16 cellular contexts compared by ENCODE assay signal in genomic region chr14:75275598-75275997, GRCh38. TPM values are rescaled to one million over a fixed set of nuclear protein-coding genes. Genes with fewer than 3 reads are reported as not detected.
A peak's percentile ranks its signal among the peaks of the same experiment; 100 is the strongest.
DNase-seq lines count a peak whose midpoint lies in the region; FAIRE-seq and TF ChIP-seq lines count a peak whose summit lies in the region.
"Had no signal": no experiment of that assay in that cellular context is flagged by ENCODE, and none has a peak within 500 bp of the region (broad histone marks: within the 10 kb centered on the region; RNA-seq: fewer than 3 reads in every experiment).

No MANE protein-coding gene starts in this region.

- H3K4me3 ChIP-seq in endocrine pancreas (ENCODE audit: control insufficient read depth, insufficient read depth, low read length) (no peak overlapping the region), neutrophil (ENCODE audit: low read depth in 1 of 2, low read length in 1 of 2) (peak overlapping the region; percentile 97), transverse colon (no peak overlapping the region)

- TF ChIP-seq EP300 in transverse colon (IDR thresholded peaks at IDR 0.05; ENCODE audit: low read depth), result no peak

- H3K27ac Mint-ChIP-seq in activated CD4-positive, alpha-beta T cell treated with anti-CD3 and anti-CD28 coated beads, Interleukin-2, amount 10 ng/mL, durations not matched to agents 24 days and 14 days, result no peak overlapping the region
- H3K27ac Mint-ChIP-seq: activated CD4-positive, alpha-beta memory T cell treated with anti-CD3 and anti-CD28 coated beads for 36 hours had no signal

- H3K4me3 Mint-ChIP-seq in activated CD4-positive, alpha-beta T cell treated with anti-CD3 and anti-CD28 coated beads, Interleukin-2, amount 10 ng/mL, durations not matched to agents 24 days and 14 days, result no peak overlapping the region
- H3K4me3 Mint-ChIP-seq: activated CD4-positive, alpha-beta memory T cell treated with anti-CD3 and anti-CD28 coated beads for 36 hours had no signal

- peak; percentile 59 for DNase-seq in activated CD4-positive, alpha-beta T cell treated with anti-CD3 and anti-CD28 coated beads, Interleukin-2, amount 10 ng/mL, durations not matched to agents 24 days and 14 days
- DNase-seq in activated CD4-positive, alpha-beta T cell treated with anti-CD3 and anti-CD28 coated beads for 48 hours, result no peak
- DNase-seq in transverse colon, result no peak
- no peak for DNase-seq in SHP77 (lab: John Stamatoyannopoulos, UW)
- DNase-seq in DMS79 (lab: John Stamatoyannopoulos, UW), result no peak
- no peak for DNase-seq in D721Med (ENCODE audit: insufficient read length, low spot score)
- DNase-seq: 8988T; activated CD4-positive, alpha-beta memory T cell treated with anti-CD3 and anti-CD28 coated beads for 36 hours; activated gamma-delta T cell; Caco-2; H7; NCI-H2081 treated with DMSO at 0.1 percent for 48 hours; NCI-H774 had no signal

- peaks cover 12% of the 10 kb centered on the region for H3K36me3 Mint-ChIP-seq in activated CD4-positive, alpha-beta T cell treated with anti-CD3 and anti-CD28 coated beads, Interleukin-2, amount 10 ng/mL, durations not matched to agents 24 days and 14 days (ENCODE audit: low read depth)

- H3K36me3 ChIP-seq in endocrine pancreas (ENCODE audit: control insufficient read depth, insufficient read depth, low read length), result peaks cover 19% of the 10 kb centered on the region
- peaks cover 19% of the 10 kb centered on the region for H3K36me3 ChIP-seq in neutrophil
- peaks cover 0 to 7% (median 3%) of the 10 kb centered on the region in 4 donors for H3K36me3 ChIP-seq in transverse colon

- H3K27ac ChIP-seq in neutrophil (peak overlapping the region; percentile 99), transverse colon (peak overlapping the region; percentile 96 to 99 (median 98))

- H3K9ac ChIP-seq in endocrine pancreas (ENCODE audit: control insufficient read depth, insufficient read depth, low read length), result peak overlapping the region; percentile 36

- no peaks in the 10 kb centered on the region for H3K9me3 Mint-ChIP-seq in activated CD4-positive, alpha-beta T cell treated with anti-CD3 and anti-CD28 coated beads, Interleukin-2, amount 10 ng/mL, durations not matched to agents 24 days and 14 days
- H3K9me3 Mint-ChIP-seq: activated CD4-positive, alpha-beta memory T cell treated with anti-CD3 and anti-CD28 coated beads for 36 hours; stimulated activated naive B cell treated with anti-CD40 and anti-IgM and Interleukin-4, amounts not matched to agents 10 μg/mL and 1 μg/mL and 100 μg/mL, for 72 hours had no signal

- H3K27me3 ChIP-seq in endocrine pancreas (ENCODE audit: control insufficient read depth, insufficient read depth, low read length) (no peaks in the 10 kb centered on the region), neutrophil (no peaks in the 10 kb centered on the region), transverse colon (no peaks in the 10 kb centered on the region)

- in situ Hi-C loops in transverse colon (cut with MboI; ENCODE audit: low pct_ligation_motif_present in 1 of 4, low pct_unique_long_range_greater_than_20kb in 1 of 4, low sequenced_read_pairs in 3 of 4), result no loop called here

- peaks cover 5% of the 10 kb centered on the region for H3K4me1 ChIP-seq in endocrine pancreas (ENCODE audit: control insufficient read depth, insufficient read depth, low read length)
- H3K4me1 ChIP-seq in neutrophil (ENCODE audit: control insufficient read depth in 1 of 2, insufficient read depth in 1 of 2, low read depth in 1 of 2, low read length in 1 of 2), result peaks cover 59 to 62% of the 10 kb centered on the region in 2 experiments
- H3K4me1 ChIP-seq in transverse colon, result peaks cover 18 to 53% (median 32%) of the 10 kb centered on the region in 4 donors

- TF ChIP-seq POLR2A in transverse colon (IDR thresholded peaks at IDR 0.05), result no peak

- intact Hi-C loops in activated CD4-positive, alpha-beta T cell treated with anti-CD3 and anti-CD28 coated beads, Interleukin-2, amount 10 ng/mL, durations not matched to agents 24 days and 14 days (cut with micrococcal nuclease), result no loop called here
- intact Hi-C loops in transverse colon (cut with DNase I; ENCODE audit: low total_unique reads), result no loop called here

- H3K9me3 ChIP-seq in endocrine pancreas (ENCODE audit: control insufficient read depth, low read length), result no peaks in the 10 kb centered on the region
- no peaks in the 10 kb centered on the region for H3K9me3 ChIP-seq in neutrophil
- H3K9me3 ChIP-seq in transverse colon, result no peaks in the 10 kb centered on the region
- H3K9me3 ChIP-seq: Caco-2 had no signal

- no peak for TF ChIP-seq CTCF in neutrophil (IDR thresholded peaks at IDR 0.05)
- no peak for TF ChIP-seq CTCF in transverse colon (IDR thresholded peaks at IDR 0.05)
- TF ChIP-seq CTCF in D721Med (IDR thresholded peaks at IDR 0.05; ENCODE audit: insufficient read depth, missing control alignments), result no peak

- WGBS in transverse colon (ENCODE audit: low coverage in 1 of 2), 2 donors, result 77 to 100% methylated on average over 1 to 2 of the region's 2 CpGs

- H3K27me3 Mint-ChIP-seq in activated CD4-positive, alpha-beta T cell treated with anti-CD3 and anti-CD28 coated beads, Interleukin-2, amount 10 ng/mL, durations not matched to agents 24 days and 14 days, result peaks cover 63% of the 10 kb centered on the region

- no peak for FAIRE-seq in D721Med (lab: Jason Lieb, UNC)

- peaks cover 38% of the 10 kb centered on the region for H3K4me1 Mint-ChIP-seq in activated CD4-positive, alpha-beta T cell treated with anti-CD3 and anti-CD28 coated beads, Interleukin-2, amount 10 ng/mL, durations not matched to agents 24 days and 14 days

RNA-seq across cellular contexts. Expression of gene FOS, which starts 3.0 kb away (rescaled TPM):
- total RNA-seq in activated CD4-positive, alpha-beta T cell treated with anti-CD3 and anti-CD28 coated beads, Interleukin-2, amount 10 ng/mL, durations not matched to agents 24 days and 14 days, result 26.5 and 29.6 TPM in 2 replicates
- total RNA-seq in transverse colon, result 1,000 to 10,000 TPM in 2 of 4 donors, 100 to 1,000 TPM in 2; 345 to 1,356 (median 884) TPM

Comparison
In these comparisons a context has a peak if more than half of its experiments do, and no peak if none do; other contexts are left out.
1. H3K4me3 ChIP-seq: peak in neutrophil (2 of 2); none in endocrine pancreas (single experiment) and transverse colon (0 of 4).
2. RNA of gene FOS, which starts 3.0 kb away (total RNA-seq): 345 to 1,356 TPM in transverse colon; 26.5 to 29.6 TPM in activated CD4-positive, alpha-beta T cell treated with anti-CD3 and anti-CD28 coated beads, Interleukin-2, amount 10 ng/mL, durations not matched to agents 24 days and 14 days; every median in the first group is over 10 times any median in the second.